Comparison of ENCODE assay signal across 21 cellular contexts in the genomic region with DNA sequence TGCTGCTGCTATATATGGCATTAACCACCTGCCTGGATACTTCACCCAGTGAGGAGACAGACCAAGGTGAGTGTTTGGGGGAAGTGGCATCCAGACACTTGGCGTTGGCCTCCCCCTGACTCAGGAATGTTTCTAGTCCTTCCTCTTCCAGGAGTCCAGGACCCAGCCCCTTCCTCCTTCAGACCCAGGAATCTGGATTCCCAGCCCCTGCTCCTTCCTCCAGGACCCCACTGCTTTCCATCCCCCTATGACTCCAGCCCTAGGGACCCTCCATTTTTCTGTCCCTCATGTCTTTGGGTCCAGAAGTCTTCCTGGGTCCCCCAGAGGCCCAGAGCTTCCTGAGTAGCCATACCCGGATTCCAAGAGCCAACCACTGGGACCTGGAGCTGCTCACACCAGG. TPM values are rescaled to one million over a fixed set of nuclear protein-coding genes. Genes with fewer than 3 reads are reported as not detected.
"Had no signal": no experiment of that assay in that cellular context is flagged by ENCODE, and none has a peak within 500 bp of the region (broad histone marks: within the 10 kb centered on the region; RNA-seq: fewer than 3 reads in every experiment).

No MANE protein-coding gene starts in this region.

- DNase-seq: effector memory CD8-positive, alpha-beta T cell; gastrocnemius medialis; heart right ventricle; hypothalamus; kidney glomerular epithelial cell; naive thymus-derived CD4-positive, alpha-beta T cell; nephron progenitor cell; posterior cingulate gyrus; sigmoid colon; stimulated activated CD4-positive, alpha-beta T cell treated with anti-CD3 and anti-CD28 coated beads, Interleukin-2, amount 100 ng/mL, for 24 hours; stimulated activated CD4-positive, alpha-beta T cell treated with anti-CD3 and anti-CD28 coated beads, Interleukin-4, amount 100 ng/mL, for 4 hours; stimulated activated naive B cell treated with anti-CD40 and anti-IgM and Interleukin-4, amounts not matched to agents 10 μg/mL and 1 μg/mL and 100 μg/mL, for 72 hours; stomach; substantia nigra; transverse colon had no signal

- FAIRE-seq: islet of Langerhans had no signal

- H3K4me3 ChIP-seq: esophagus muscularis mucosa, gastrocnemius medialis, heart right ventricle, sigmoid colon, skin epidermis, stomach, thoracic aorta, transverse colon had no signal

- H3K36me3 ChIP-seq: esophagus muscularis mucosa, gastrocnemius medialis, neutrophil, sigmoid colon, stomach, thoracic aorta, transverse colon had no signal

- H3K9me3 ChIP-seq: esophagus muscularis mucosa, gastrocnemius medialis, heart right ventricle, neutrophil, sigmoid colon, stomach, thoracic aorta, transverse colon had no signal

- H3K27ac ChIP-seq: epithelial cell of prostate, esophagus muscularis mucosa, gastrocnemius medialis, heart right ventricle, neutrophil, sigmoid colon, skin epidermis, stomach, thoracic aorta, transverse colon had no signal

- H3K27me3 ChIP-seq: esophagus muscularis mucosa, gastrocnemius medialis, heart right ventricle, neutrophil, sigmoid colon, stomach, transverse colon had no signal

RNA-seq across cellular contexts. Expression of gene PRRG2, which starts 2.1 kb away (rescaled TPM):
- total RNA-seq: thoracic aorta had no signal
